ENCODE assay signal across 8 cellular contexts in genomic region chr2:85707304-85707703, GRCh38. TPM values are rescaled to one million over a fixed set of nuclear protein-coding genes. Genes with fewer than 3 reads are reported as not detected.
A peak's percentile ranks its signal among the peaks of the same experiment; 100 is the strongest.
DNase-seq lines count a peak whose midpoint lies in the region; ATAC-seq and TF ChIP-seq lines count a peak whose summit lies in the region.

No MANE protein-coding gene starts in this region.

- no peak overlapping the region for H4K91ac ChIP-seq in mesenchymal stem cell (ENCODE audit: low read length)

- ATAC-seq in HG03095 (IDR thresholded peaks at IDR 0.05; ENCODE audit: unreplicated experiment), result peak; percentile 59
- ATAC-seq in stimulated activated memory B cell treated with anti-CD40 and anti-IgM and Interleukin-4, amounts not matched to agents 10 μg/mL and 1 μg/mL and 100 μg/mL, for 72 hours, result peak; percentile 80

- H3K4ac ChIP-seq in mesenchymal stem cell (ENCODE audit: low read depth in 1 of 2, low read length in 2 of 2), result no peak overlapping the region

- no peak overlapping the region for H4K8ac ChIP-seq in mesenchymal stem cell (ENCODE audit: low read length)

- H3K27me3 Mint-ChIP-seq in stimulated activated memory B cell treated with anti-CD40 and anti-IgM and Interleukin-4, amounts not matched to agents 10 μg/mL and 1 μg/mL and 100 μg/mL, for 72 hours, result peaks cover 22% of the 10 kb centered on the region

- no peaks in the 10 kb centered on the region for H3K36me3 Mint-ChIP-seq in stimulated activated memory B cell treated with anti-CD40 and anti-IgM and Interleukin-4, amounts not matched to agents 10 μg/mL and 1 μg/mL and 100 μg/mL, for 72 hours

- H3K4me1 Mint-ChIP-seq in stimulated activated memory B cell treated with anti-CD40 and anti-IgM and Interleukin-4, amounts not matched to agents 10 μg/mL and 1 μg/mL and 100 μg/mL, for 72 hours, result peaks cover 46% of the 10 kb centered on the region

- H3K27me3 ChIP-seq in dorsolateral prefrontal cortex (no peaks in the 10 kb centered on the region), mesenchymal stem cell (ENCODE audit: control insufficient read depth in 1 of 2, insufficient read depth in 1 of 2, low read length in 2 of 2) (peaks cover 0 to 11% of the 10 kb centered on the region in 2 experiments)

- H3K18ac ChIP-seq in mesenchymal stem cell (ENCODE audit: low read depth in 1 of 2, low read length in 2 of 2), result no peak overlapping the region

- no peak overlapping the region for H3K4me2 ChIP-seq in mesenchymal stem cell (ENCODE audit: low read length, poor library complexity, severe bottlenecking)

- H2BK15ac ChIP-seq in mesenchymal stem cell (ENCODE audit: low read depth, poor library complexity, severe bottlenecking), result no peak overlapping the region

- H3K9me3 Mint-ChIP-seq in stimulated activated memory B cell treated with anti-CD40 and anti-IgM and Interleukin-4, amounts not matched to agents 10 μg/mL and 1 μg/mL and 100 μg/mL, for 72 hours, result no peaks in the 10 kb centered on the region

- peak; percentile 14 to 46 (median 28) for DNase-seq in activated CD4-positive, CD25-positive, alpha-beta regulatory T cell (lab: John Stamatoyannopoulos, UW)
- DNase-seq in activated CD4-positive, CD25-positive, alpha-beta regulatory T cell treated with anti-CD3 and anti-CD28 coated beads, Interleukin-2, amount 50 U/mL, for 72 hours, result no peak
- DNase-seq in NCI-H226 (peak; percentile 78), dorsolateral prefrontal cortex (peak in 4 of 10 donors; percentile 46 to 76 (median 55)), mesenchymal stem cell (peak; percentile 90)

- no peak overlapping the region for H3K27ac Mint-ChIP-seq in stimulated activated memory B cell treated with anti-CD40 and anti-IgM and Interleukin-4, amounts not matched to agents 10 μg/mL and 1 μg/mL and 100 μg/mL, for 72 hours

- no peaks in the 10 kb centered on the region for H3K36me3 ChIP-seq in mesenchymal stem cell (ENCODE audit: control insufficient read depth in 1 of 2, insufficient read depth in 2 of 2, low read depth in 1 of 2, low read length in 2 of 2)

- H2BK120ac ChIP-seq in mesenchymal stem cell (ENCODE audit: low read depth, low read length), result no peak overlapping the region

- H3K14ac ChIP-seq in mesenchymal stem cell (ENCODE audit: low read length in 2 of 2), result no peak overlapping the region

- no peak overlapping the region for H3K4me3 Mint-ChIP-seq in stimulated activated memory B cell treated with anti-CD40 and anti-IgM and Interleukin-4, amounts not matched to agents 10 μg/mL and 1 μg/mL and 100 μg/mL, for 72 hours

- TF ChIP-seq CTCF in WI38 (IDR thresholded peaks at IDR 0.05; ENCODE audit: low read depth, low read length), result peak; percentile 69
- peak; percentile 79 to 95 (median 89) for TF ChIP-seq CTCF in dorsolateral prefrontal cortex (IDR thresholded peaks at IDR 0.05 in 54 of 56, conservative IDR thresholded peaks at IDR 0.05 in 2 of 56; ENCODE audit: low read depth in 1 of 56, partially characterized antibody in 56 of 56)

- H2BK5ac ChIP-seq in mesenchymal stem cell (ENCODE audit: low read depth, low read length, poor library complexity, severe bottlenecking), result no peak overlapping the region

- WGBS in mesenchymal stem cell, result 2% methylated on average over 10 of the region's 10 CpGs

- no peak overlapping the region for H3K4me3 ChIP-seq in WI38 (ENCODE audit: low read depth, low read length)
- H3K4me3 ChIP-seq in dorsolateral prefrontal cortex, result peak overlapping the region in 2 of 59 donors; percentile 1 to 10
- no peak overlapping the region for H3K4me3 ChIP-seq in mesenchymal stem cell (ENCODE audit: insufficient read depth in 1 of 2, low read depth in 1 of 2, low read length in 2 of 2)

- no peak overlapping the region for H2AK5ac ChIP-seq in mesenchymal stem cell (ENCODE audit: low read length, severe bottlenecking)

- H3K23ac ChIP-seq in mesenchymal stem cell (ENCODE audit: low read length in 2 of 2), result no peak overlapping the region

- peak overlapping the region in 48 of 59 donors; percentile 2 to 91 (median 72) for H3K27ac ChIP-seq in dorsolateral prefrontal cortex
- no peak overlapping the region for H3K27ac ChIP-seq in mesenchymal stem cell (ENCODE audit: low read length, poor library complexity, severe bottlenecking)

- no peak overlapping the region for H3K9ac ChIP-seq in mesenchymal stem cell (ENCODE audit: low read length)

- intact Hi-C loops in dorsolateral prefrontal cortex (cut with DNase I), result loop anchor here (5.0 kb wide), 1 partner anchor 70 kb away; no protein-coding TSS in a partner anchor

- H3K79me1 ChIP-seq in mesenchymal stem cell (replicated peaks; ENCODE audit: low read length, poor library complexity, severe bottlenecking), result no peaks in the 10 kb centered on the region

- H2AFZ ChIP-seq in mesenchymal stem cell (ENCODE audit: low read depth, low read length), result no peak overlapping the region

- no peaks in the 10 kb centered on the region for H3K9me3 ChIP-seq in mesenchymal stem cell (ENCODE audit: control insufficient read depth, low read length)

- H2BK12ac ChIP-seq in mesenchymal stem cell (ENCODE audit: low read length in 2 of 2), result no peak overlapping the region

- H3K4me1 ChIP-seq in mesenchymal stem cell (ENCODE audit: control insufficient read depth, insufficient read depth, low read depth, low read length), result peaks cover 4% of the 10 kb centered on the region

RNA-seq across cellular contexts. Expression of gene GNLY, which starts 13.1 kb away (rescaled TPM):
- total RNA-seq in dorsolateral prefrontal cortex, result 10 to 100 TPM in 6 of 120 experiments, 1 to 10 TPM in 105, under 1 TPM in 7, not detected in 2; 0.48 to 16.9 (median 3.9) TPM
- polyA plus RNA-seq in mesenchymal stem cell (2013, experiment 1 of 2), result not detected
- not detected for polyA plus RNA-seq in mesenchymal stem cell (2013, experiment 2 of 2)

RNA-seq across cellular contexts. Expression of gene SFTPB, which starts 39.3 kb away (rescaled TPM):
- not detected for total RNA-seq in dorsolateral prefrontal cortex
- polyA plus RNA-seq in mesenchymal stem cell (2013, experiment 1 of 2), result not detected
- not detected for polyA plus RNA-seq in mesenchymal stem cell (2013, experiment 2 of 2)

RNA-seq across cellular contexts. Expression of gene ATOH8, which starts 46.5 kb away (rescaled TPM):
- total RNA-seq in dorsolateral prefrontal cortex, result 10 to 100 TPM in 97 of 120 experiments, 1 to 10 TPM in 23; 4.6 to 58.9 (median 14.7) TPM
- polyA plus RNA-seq in mesenchymal stem cell (2013, experiment 1 of 2), result 5.8 TPM
- polyA plus RNA-seq in mesenchymal stem cell (2013, experiment 2 of 2), result 6.0 TPM
